Comparison of ENCODE assay signal across 17 cellular contexts in the genomic region with DNA sequence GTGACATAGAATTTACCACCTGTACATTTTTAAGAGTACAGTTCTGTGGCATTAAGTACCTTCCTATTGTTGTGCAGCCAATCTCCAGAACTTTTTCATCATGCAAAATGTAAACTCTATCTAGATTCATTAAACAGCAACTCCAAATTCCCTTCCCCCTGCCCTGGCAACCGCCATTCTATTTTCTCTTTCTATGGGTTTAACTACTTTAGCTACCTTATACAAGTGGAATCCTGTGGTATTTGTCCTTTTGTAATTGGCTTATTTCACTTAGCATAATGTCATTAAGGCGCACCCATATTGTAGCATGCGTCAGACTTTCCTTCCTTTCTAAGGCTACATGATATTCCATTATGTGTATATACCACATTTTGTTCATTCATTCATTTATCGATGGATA.
DNase-seq lines count a peak whose midpoint lies in the region; TF ChIP-seq lines count a peak whose summit lies in the region.
"Had no signal": no experiment of that assay in that cellular context is flagged by ENCODE, and none has a peak within 500 bp of the region (broad histone marks: within the 10 kb centered on the region; RNA-seq: fewer than 3 reads in every experiment).

No MANE protein-coding gene starts in this region.

- DNase-seq in HAP-1 (ENCODE audit: low spot score in 2 of 2) (peak; percentile 62 to 79), NCI-H82 treated with DMSO at 0.1 percent for 48 hours (lab: John Stamatoyannopoulos, UW; ENCODE audit: unreplicated experiment) (peak; percentile 55), neural crest cell (ENCODE audit: low read depth, low spot score) (no peak), adrenal gland (no peak), LoVo (ENCODE audit: low spot score) (no peak)
- DNase-seq: AML-193; Caco-2; Calu3; CD4-positive, alpha-beta T cell; CD8-positive, alpha-beta T cell; DMS79 treated with DMSO at 0.1 percent for 48 hours; GF-D8 had no signal

- WGBS in adrenal gland, 4 donors: 84 to 96% (median 93%) methylated on average over 4 of the region's 4 CpGs

- no peaks in the 10 kb centered on the region; the same call in none of the 2 replicates for H3K9me3 ChIP-seq in HAP-1
- H3K9me3 ChIP-seq in adrenal gland (replicated peaks in 1 of 3): no peaks in the 10 kb centered on the region
- H3K9me3 ChIP-seq: A549; BLaER1 treated with 17β-estradiol and CSF1 and Interleukin-3, amounts not matched to agents 10 nM and 100 nM; Caco-2 had no signal

- no peak for TF ChIP-seq CTCF in neural crest cell (conservative IDR thresholded peaks at IDR 0.05)
- no peak for TF ChIP-seq CTCF in adrenal gland (IDR thresholded peaks at IDR 0.05)

- peaks cover 25% of the 10 kb centered on the region for H3K4me1 Mint-ChIP-seq in neural crest cell

- no peak overlapping the region for H3K4me3 ChIP-seq in HAP-1
- no peak overlapping the region for H3K4me3 ChIP-seq in adrenal gland
- H3K4me3 ChIP-seq: A549; BLaER1 treated with 17β-estradiol and CSF1 and Interleukin-3, amounts not matched to agents 10 nM and 100 nM had no signal

- H3K4me3 Mint-ChIP-seq in neural crest cell: no peak overlapping the region
- H3K4me3 Mint-ChIP-seq: B cell; CD4-positive, alpha-beta T cell; CD8-positive, alpha-beta T cell had no signal

- H3K36me3 ChIP-seq in HAP-1 (replicated peaks) (no peaks in the 10 kb centered on the region), adrenal gland (replicated peaks in 1 of 2) (no peaks in the 10 kb centered on the region)
- H3K36me3 ChIP-seq: BLaER1 treated with 17β-estradiol and CSF1 and Interleukin-3, amounts not matched to agents 10 nM and 100 nM had no signal

- in situ Hi-C loops in HAP-1 (cut with MboI; ENCODE audit: low sequenced_read_pairs): no loop called here

- no peaks in the 10 kb centered on the region for H3K27me3 Mint-ChIP-seq in neural crest cell (ENCODE audit: low read depth)
- H3K27me3 Mint-ChIP-seq: B cell; CD4-positive, alpha-beta T cell had no signal

- TF ChIP-seq POLR2A in adrenal gland (IDR thresholded peaks at IDR 0.05): no peak

- H3K4me1 ChIP-seq in HAP-1 (peaks cover 25% of the 10 kb centered on the region), adrenal gland (replicated peaks in 1 of 2) (no peaks in the 10 kb centered on the region)
- H3K4me1 ChIP-seq: BLaER1 treated with 17β-estradiol and CSF1 and Interleukin-3, amounts not matched to agents 10 nM and 100 nM; Caco-2 had no signal

- intact Hi-C loops in adrenal gland (cut with DNase I): no loop called here

- H3K9me3 Mint-ChIP-seq in neural crest cell: peaks cover 8% of the 10 kb centered on the region
- H3K9me3 Mint-ChIP-seq: CD4-positive, alpha-beta T cell; CD8-positive, alpha-beta T cell had no signal

- no peak overlapping the region for H3K27ac ChIP-seq in adrenal gland
- H3K27ac ChIP-seq: 22Rv1; A549; BLaER1 treated with 17β-estradiol and CSF1 and Interleukin-3, amounts not matched to agents 10 nM and 100 nM; C4-2B had no signal

- no peaks in the 10 kb centered on the region for H3K36me3 Mint-ChIP-seq in neural crest cell (ENCODE audit: low read depth)
- H3K36me3 Mint-ChIP-seq: CD8-positive, alpha-beta T cell had no signal

- H3K27ac Mint-ChIP-seq in neural crest cell (ENCODE audit: unreplicated experiment): peak overlapping the region; percentile 60
- H3K27ac Mint-ChIP-seq: B cell; CD4-positive, alpha-beta T cell; CD8-positive, alpha-beta T cell had no signal

- H3K27me3 ChIP-seq in HAP-1 (ENCODE audit: low read depth) (no peaks in the 10 kb centered on the region), adrenal gland (no peaks in the 10 kb centered on the region)
- H3K27me3 ChIP-seq: BLaER1 treated with 17β-estradiol and CSF1 and Interleukin-3, amounts not matched to agents 10 nM and 100 nM had no signal

Comparison
In these comparisons a context has a peak if more than half of its experiments do, and no peak if none do; other contexts are left out.
1. DNase-seq: peak in HAP-1 (2 of 2) and NCI-H82 treated with DMSO at 0.1 percent for 48 hours (single experiment); none in neural crest cell (single experiment), adrenal gland (0 of 7) and LoVo (single experiment).